17 cellular contexts compared by ENCODE assay signal in genomic region chr22:37025500-37026070, GRCh38. TPM values are rescaled to one million over a fixed set of nuclear protein-coding genes. Genes with fewer than 3 reads are reported as not detected.
DNase-seq lines count a peak whose midpoint lies in the region; ATAC-seq and TF ChIP-seq lines count a peak whose summit lies in the region.
"Had no signal": no experiment of that assay in that cellular context is flagged by ENCODE, and none has a peak within 500 bp of the region (broad histone marks: within the 10 kb centered on the region; RNA-seq: fewer than 3 reads in every experiment).

No MANE protein-coding gene starts in this region.

- H3K79me2 ChIP-seq in mammary epithelial cell (ENCODE audit: insufficient read depth, low read length) = peaks cover 14% of the 10 kb centered on the region

- H3K9ac ChIP-seq in mammary epithelial cell (ENCODE audit: insufficient read depth, low read length) = no peak overlapping the region
- peak overlapping the region; percentile 51 to 68 for H3K9ac ChIP-seq in liver (ENCODE audit: low read depth in 1 of 2, low read length in 2 of 2)

- no peak overlapping the region for H3K4me2 ChIP-seq in mammary epithelial cell (ENCODE audit: insufficient read depth, low read depth, low read length)
- H3K4me2 ChIP-seq: PC-9 had no signal

- H3K27me3 Mint-ChIP-seq in MCF 10A (ENCODE audit: insufficient read depth, unreplicated experiment) = no peaks in the 10 kb centered on the region
- no peaks in the 10 kb centered on the region for H3K27me3 Mint-ChIP-seq in progenitor cell of endocrine pancreas
- H3K27me3 Mint-ChIP-seq in WTC11 (ENCODE audit: low read depth) = no peaks in the 10 kb centered on the region

- H3K36me3 ChIP-seq in mammary epithelial cell (ENCODE audit: insufficient read depth, low read length) = no peaks in the 10 kb centered on the region
- H3K36me3 ChIP-seq in liver (ENCODE audit: control insufficient read depth in 4 of 4, insufficient read depth in 3 of 4, low read depth in 1 of 4, low read length in 3 of 4) = peaks cover 5 to 21% (median 14%) of the 10 kb centered on the region in 4 donors

- intact Hi-C loops in MCF 10A (cut with micrococcal nuclease) (no loop called here), mammary epithelial cell (cut with micrococcal nuclease) (no loop called here)

- TF ChIP-seq CTCF in MCF 10A (IDR thresholded peaks at IDR 0.05; ENCODE audit: unreplicated experiment) (no peak), mammary epithelial cell (conservative IDR thresholded peaks at IDR 0.05 in 1 of 2, IDR thresholded peaks at IDR 0.05 in 1 of 2; ENCODE audit: extremely low read depth in 1 of 2, insufficient read depth in 1 of 2, low read depth in 1 of 2, low read length in 2 of 2) (no peak), liver (IDR thresholded peaks at IDR 0.05; ENCODE audit: low read depth, low read length, missing input control) (no peak), progenitor cell of endocrine pancreas (IDR thresholded peaks at IDR 0.05; ENCODE audit: unreplicated experiment) (no peak), WTC11 (IDR thresholded peaks at IDR 0.05) (no peak)

- H3K27me3 ChIP-seq in mammary epithelial cell (ENCODE audit: insufficient read depth, low read length) = no peaks in the 10 kb centered on the region
- no peaks in the 10 kb centered on the region for H3K27me3 ChIP-seq in liver (ENCODE audit: control insufficient read depth in 4 of 4, insufficient read depth in 4 of 4, low read length in 3 of 4)
- H3K27me3 ChIP-seq: BE2C had no signal

- H3K4me1 ChIP-seq in mammary epithelial cell (ENCODE audit: insufficient read depth, low read length) (no peaks in the 10 kb centered on the region), liver (ENCODE audit: control insufficient read depth in 4 of 4, insufficient read depth in 4 of 4, low read length in 3 of 4) (peaks cover 9 to 91% (median 73%) of the 10 kb centered on the region in 4 donors)
- H3K4me1 ChIP-seq: BE2C had no signal

- H3K27ac Mint-ChIP-seq in MCF 10A (ENCODE audit: low read depth, unreplicated experiment) = peak overlapping the region; percentile 61
- H3K27ac Mint-ChIP-seq in progenitor cell of endocrine pancreas = peak overlapping the region; percentile 76
- H3K27ac Mint-ChIP-seq in WTC11 = no peak overlapping the region

- H3K4me3 ChIP-seq in mammary epithelial cell (replicated peaks in 1 of 3; ENCODE audit: insufficient read depth in 1 of 3, low read depth in 2 of 3, low read length in 3 of 3) = no peak overlapping the region
- H3K4me3 ChIP-seq in liver (ENCODE audit: low read depth in 1 of 3, low read length in 3 of 3) = peak overlapping the region; percentile 1 to 79 (median 54)
- H3K4me3 ChIP-seq: PC-9 had no signal

- H3K27ac ChIP-seq in mammary epithelial cell (ENCODE audit: insufficient read depth, low read depth, low read length) = no peak overlapping the region
- H3K27ac ChIP-seq in liver (ENCODE audit: low read depth in 1 of 2, low read length in 2 of 2) = peak overlapping the region; percentile 91 to 93
- H3K27ac ChIP-seq: 22Rv1, PC-9 had no signal

- no peaks in the 10 kb centered on the region for H4K20me1 ChIP-seq in mammary epithelial cell (ENCODE audit: insufficient read depth, low read length)

- CTCF ChIA-PET in MCF 10A (lab: Yijun Ruan, JAX) (interaction anchor here (1.1 to 1.2 kb wide), 2 partner anchors 18 to 170 kb away, joined by 4 read pairs; no protein-coding TSS in a partner anchor), mammary epithelial cell (lab: Charles Lee; ENCODE audit: low non-redundant PET) (no interaction called here), WTC11 (lab: Charles Lee) (interaction anchor here (0.7 to 1.5 kb wide), 2 partner anchors 39 to 48 kb away, joined by 3 to 6 read pairs; no protein-coding TSS in a partner anchor)

- TF ChIP-seq RAD21 in liver (IDR thresholded peaks at IDR 0.05) = no peak

- no peaks in the 10 kb centered on the region for H3K9me3 ChIP-seq in mammary epithelial cell (replicated peaks; ENCODE audit: insufficient read depth, low read length)
- H3K9me3 ChIP-seq in liver (ENCODE audit: control insufficient read depth in 4 of 4, low read length in 3 of 4) = no peaks in the 10 kb centered on the region
- H3K9me3 ChIP-seq: BE2C had no signal

- H3K4me1 Mint-ChIP-seq in MCF 10A (ENCODE audit: insufficient read depth, unreplicated experiment) (peaks cover 15% of the 10 kb centered on the region), progenitor cell of endocrine pancreas (ENCODE audit: low read depth) (peaks cover 19% of the 10 kb centered on the region), WTC11 (peaks cover 22% of the 10 kb centered on the region)

- H3K36me3 Mint-ChIP-seq in MCF 10A (ENCODE audit: insufficient read depth, unreplicated experiment) (peaks cover 39% of the 10 kb centered on the region), progenitor cell of endocrine pancreas (ENCODE audit: insufficient read depth) (peaks cover 17% of the 10 kb centered on the region), WTC11 (peaks cover 26% of the 10 kb centered on the region)
- H3K36me3 Mint-ChIP-seq: CD4-positive, alpha-beta memory T cell had no signal

- BruUV-seq in MCF 10A (replicated peaks; lab: Mats Ljungman, UMichigan) = no TSS peak
- no TSS peak for BruUV-seq in mammary epithelial cell (replicated peaks; lab: Mats Ljungman, UMichigan)

- WGBS in mammary epithelial cell (ENCODE audit: low coverage, missing lambda C conversion rate) = 88% methylated on average over 9 of the region's 10 CpGs
- 21% methylated on average over 10 of the region's 10 CpGs for WGBS in liver

- H2AFZ ChIP-seq in mammary epithelial cell (ENCODE audit: low read depth, low read length) = no peak overlapping the region
- H2AFZ ChIP-seq: PC-9 had no signal

- POLR2A ChIA-PET in MCF 10A (lab: Yijun Ruan, JAX) = no interaction called here
- POLR2A ChIA-PET in WTC11 (lab: Charles Lee) = no interaction called here

- DNase-seq in MCF 10A (ENCODE audit: unreplicated experiment) = no peak
- DNase-seq in mammary epithelial cell = no peak
- no peak for DNase-seq in progenitor cell of endocrine pancreas (ENCODE audit: low spot score, unreplicated experiment)
- DNase-seq in amniotic stem cell (lab: John Stamatoyannopoulos, UW) = no peak
- DNase-seq in activated CD4-positive, CD25-positive, alpha-beta regulatory T cell treated with anti-CD3 and anti-CD28 coated beads, Interleukin-2, amount 50 U/mL, for 72 hours = no peak
- no peak for DNase-seq in WTC11 (ENCODE audit: low spot score)
- DNase-seq: BE2C; Calu3; CD4-positive, alpha-beta memory T cell; KBM-7; NCI-H1436 treated with DMSO at 0.1 percent for 48 hours; NCI-H2029 treated with DMSO at 0.1 percent for 48 hours; NCI-H748 treated with DMSO at 0.1 percent for 48 hours; PC-9 had no signal

- dilution Hi-C loops in mammary epithelial cell (cut with HindIII; ENCODE audit: low sequenced_read_pairs) = no loop called here

- H3K4me3 Mint-ChIP-seq in MCF 10A (ENCODE audit: unreplicated experiment) (no peak overlapping the region), progenitor cell of endocrine pancreas (ENCODE audit: low read depth) (no peak overlapping the region), WTC11 (no peak overlapping the region)
- H3K4me3 Mint-ChIP-seq: CD4-positive, alpha-beta memory T cell had no signal

- in situ Hi-C loops in mammary epithelial cell (cut with MboI; ENCODE audit: low sequenced_read_pairs in 2 of 2) = no loop called here

- H3K9me3 Mint-ChIP-seq in MCF 10A (ENCODE audit: unreplicated experiment) (no peaks in the 10 kb centered on the region), progenitor cell of endocrine pancreas (ENCODE audit: low read depth) (no peaks in the 10 kb centered on the region), WTC11 (no peaks in the 10 kb centered on the region)
- H3K9me3 Mint-ChIP-seq: CD4-positive, alpha-beta memory T cell had no signal

- ATAC-seq in HG02973 (IDR thresholded peaks at IDR 0.05; ENCODE audit: unreplicated experiment) (no peak), WTC11 (no peak)

TF ChIP-seq in liver, 16 proteins besides CTCF, POLR2A, EP300 and RAD21 (continues in another document):
- TF ChIP-seq YY1 (IDR thresholded peaks at IDR 0.05) (no peak), EGR1 (IDR thresholded peaks at IDR 0.05; ENCODE audit: low read depth in 2 of 2) (no peak), FOXA1 (IDR thresholded peaks at IDR 0.05) (no peak)
- TF ChIP-seq, protein P1, sequence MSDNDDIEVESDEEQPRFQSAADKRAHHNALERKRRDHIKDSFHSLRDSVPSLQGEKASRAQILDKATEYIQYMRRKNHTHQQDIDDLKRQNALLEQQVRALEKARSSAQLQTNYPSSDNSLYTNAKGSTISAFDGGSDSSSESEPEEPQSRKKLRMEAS (IDR thresholded peaks at IDR 0.05) = no peak

TF ChIP-seq in WTC11, 78 proteins besides CTCF, POLR2A, EP300 and RAD21:
- TF ChIP-seq, protein P2, sequence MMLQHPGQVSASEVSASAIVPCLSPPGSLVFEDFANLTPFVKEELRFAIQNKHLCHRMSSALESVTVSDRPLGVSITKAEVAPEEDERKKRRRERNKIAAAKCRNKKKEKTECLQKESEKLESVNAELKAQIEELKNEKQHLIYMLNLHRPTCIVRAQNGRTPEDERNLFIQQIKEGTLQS (CRISPR knock-in tag; conservative IDR thresholded peaks at IDR 0.05) = no peak

RNA-seq across cellular contexts. Expression of gene MPST, which starts 6.0 kb away (rescaled TPM):
- total RNA-seq in MCF 10A (2022) (40.7 and 51.2 TPM in 2 replicates), mammary epithelial cell (10 to 100 TPM; 40.1 to 81.0 TPM), liver (100 to 1,000 TPM; 124 to 149 TPM), progenitor cell of endocrine pancreas (98.2 and 101 TPM in 2 replicates), WTC11 (2021) (86.6 to 101 TPM (median 98.7 TPM) in 3 replicates)
- polyA plus RNA-seq in mammary epithelial cell (40.7 TPM), liver (100 to 1,000 TPM; 249 to 277 TPM)
- 13.8 TPM for polyA minus RNA-seq in mammary epithelial cell

RNA-seq across cellular contexts. Expression of gene TST, which starts 6.3 kb away (rescaled TPM):
- 16.2 and 16.4 TPM in 2 replicates for total RNA-seq in MCF 10A (2022)
- 10 to 100 TPM; 20.4 to 40.2 TPM for total RNA-seq in mammary epithelial cell
- 33.2 TPM for polyA plus RNA-seq in mammary epithelial cell
- 5.8 TPM for polyA minus RNA-seq in mammary epithelial cell
- total RNA-seq in liver = 100 to 1,000 TPM; 186 to 212 TPM
- 100 to 1,000 TPM; 373 to 404 TPM for polyA plus RNA-seq in liver
- 41.9 and 44.5 TPM in 2 replicates for total RNA-seq in progenitor cell of endocrine pancreas
- total RNA-seq in WTC11 (2021) = 24.4 to 33.3 TPM (median 32.8 TPM) in 3 replicates

RNA-seq across cellular contexts. Expression of gene KCTD17, which starts 26.0 kb away (rescaled TPM):
- 11.7 and 12.8 TPM in 2 replicates for total RNA-seq in MCF 10A (2022)
- total RNA-seq in mammary epithelial cell = 10 to 100 TPM; 19.2 to 25.9 TPM
- polyA plus RNA-seq in mammary epithelial cell = 18.4 TPM
- 29.2 TPM for polyA minus RNA-seq in mammary epithelial cell
- total RNA-seq in liver = 1 to 10 TPM; 3.4 to 4.1 TPM
- polyA plus RNA-seq in liver = 1 to 10 TPM; 2.0 to 5.2 TPM
- 37.3 and 38.8 TPM in 2 replicates for total RNA-seq in progenitor cell of endocrine pancreas
- 29.4 to 36.3 TPM (median 31.5 TPM) in 3 replicates for total RNA-seq in WTC11 (2021)

Comparison
In these comparisons a context has a peak if more than half of its experiments do, and no peak if none do; other contexts are left out.
1. H3K4me3 ChIP-seq: peak in liver (3 of 3); none in mammary epithelial cell (0 of 3).